In genomic region chr1:42741706-42742105, GRCh38 we compare ENCODE assay signal across 25 cellular contexts. TPM values are rescaled to one million over a fixed set of nuclear protein-coding genes. Genes with fewer than 3 reads are reported as not detected.
A peak's percentile ranks its signal among the peaks of the same experiment; 100 is the strongest.
DNase-seq lines count a peak whose midpoint lies in the region; ATAC-seq and TF ChIP-seq lines count a peak whose summit lies in the region.
"Had no signal": no experiment of that assay in that cellular context is flagged by ENCODE, and none has a peak within 500 bp of the region (broad histone marks: within the 10 kb centered on the region; RNA-seq: fewer than 3 reads in every experiment).

No MANE protein-coding gene starts in this region.

- no peak for ATAC-seq in HG02981 (IDR thresholded peaks at IDR 0.05; ENCODE audit: unreplicated experiment)

- H3K27ac ChIP-seq in left ventricle myocardium inferior (replicated peaks) (no peak overlapping the region), tibial nerve (peak overlapping the region; percentile 21 to 85 (median 68))

- no peaks in the 10 kb centered on the region for H3K27me3 Mint-ChIP-seq in nephron (ENCODE audit: low read depth)

- peak overlapping the region; percentile 8 for H3K9ac ChIP-seq in NT2/D1 (ENCODE audit: insufficient read length, low read depth)

- H3K4me3 ChIP-seq in left ventricle myocardium inferior (no peak overlapping the region), NT2/D1 (ENCODE audit: insufficient read length, low read depth) (no peak overlapping the region), tibial nerve (no peak overlapping the region)
- H3K4me3 ChIP-seq: HAP-1 had no signal

- no peak for TF ChIP-seq EP300 in tibial nerve (IDR thresholded peaks at IDR 0.05)

- no peaks in the 10 kb centered on the region for H3K9me3 Mint-ChIP-seq in nephron

- H3K36me3 ChIP-seq in left ventricle myocardium inferior (peaks cover 12% of the 10 kb centered on the region), NT2/D1 (ENCODE audit: insufficient read depth, insufficient read length, low read length) (peaks cover 24% of the 10 kb centered on the region), tibial nerve (peaks cover 0 to 13% (median 2%) of the 10 kb centered on the region in 3 donors)

- H3K36me3 Mint-ChIP-seq in nephron (ENCODE audit: low read depth) = peaks cover 10% of the 10 kb centered on the region

- H3K4me1 ChIP-seq in left ventricle myocardium inferior (no peaks in the 10 kb centered on the region), NT2/D1 (ENCODE audit: insufficient read depth, insufficient read length) (peaks cover 42% of the 10 kb centered on the region), tibial nerve (peaks cover 0 to 52% (median 8%) of the 10 kb centered on the region in 4 donors)
- H3K4me1 ChIP-seq: HAP-1 had no signal

- TF ChIP-seq POLR2A in tibial nerve (IDR thresholded peaks at IDR 0.05) = no peak

- H3K27ac Mint-ChIP-seq in nephron = peak overlapping the region; percentile 96 to 99 (median 98)

- H3K4me3 Mint-ChIP-seq in nephron = no peak overlapping the region

- peaks cover 47% of the 10 kb centered on the region for H3K4me1 Mint-ChIP-seq in nephron

- 59 to 74% methylated on average over 2 to 4 of the region's 4 CpGs for WGBS in tibial nerve, 2 donors

- no peak for TF ChIP-seq CTCF in left ventricle myocardium inferior (IDR thresholded peaks at IDR 0.05; ENCODE audit: borderline replicate concordance)
- TF ChIP-seq CTCF in nephron (IDR thresholded peaks at IDR 0.05; ENCODE audit: unreplicated experiment in 3 of 3) = no peak
- no peak for TF ChIP-seq CTCF in tibial nerve (IDR thresholded peaks at IDR 0.05)

- H3K9me3 ChIP-seq in left ventricle myocardium inferior (replicated peaks) (no peaks in the 10 kb centered on the region), NT2/D1 (ENCODE audit: insufficient read depth, low read length) (no peaks in the 10 kb centered on the region), tibial nerve (no peaks in the 10 kb centered on the region)
- H3K9me3 ChIP-seq: HAP-1 had no signal

- H3K27me3 ChIP-seq in left ventricle myocardium inferior (ENCODE audit: low read depth) (no peaks in the 10 kb centered on the region), NT2/D1 (ENCODE audit: insufficient read depth, insufficient read length) (no peaks in the 10 kb centered on the region), tibial nerve (no peaks in the 10 kb centered on the region)

- intact Hi-C loops in cardiac septum (cut with DNase I) = loop anchor here (10.0 kb wide), 1 partner anchor 397 kb away; no protein-coding TSS in a partner anchor
- intact Hi-C loops in left ventricle myocardium inferior (cut with micrococcal nuclease) = no loop called here

- DNase-seq in cardiac septum (ENCODE audit: low spot score) (peak; percentile 58), left ventricle myocardium inferior (no peak), NT2/D1 (ENCODE audit: low read depth, low spot score) (no peak), tibial nerve (ENCODE audit: low spot score in 2 of 2) (no peak), NCI-H510A (lab: John Stamatoyannopoulos, UW) (no peak)
- no peak for DNase-seq in activated effector memory CD4-positive, alpha-beta T cell treated with anti-CD3 and anti-CD28 coated beads, Interleukin-2, amount 50 U/mL, for 16 hours
- DNase-seq: DMS153; DND-41; KBM-7; NCI-H1105 treated with DMSO at 0.1 percent for 48 hours; NCI-H146; NCI-H1930; NCI-H2107; NCI-H524 treated with DMSO at 0.1 percent for 48 hours; NCI-H82; NK-92 treated with Interleukin-12 subunit alpha and Interleukin-12 subunit beta, amount 100 ng/mL, for 24 hours; RPMI8226; SHP77 had no signal

RNA-seq across cellular contexts. Expression of gene CLDN19, which starts 1.7 kb away (rescaled TPM):
- total RNA-seq in cardiac septum (not detected), left ventricle myocardium inferior (not detected), tibial nerve (100 to 1,000 TPM; 136 to 259 (median 218) TPM)
- total RNA-seq: A172, LHCN-M2, MCF 10A, SK-MEL-5 had no signal

RNA-seq across cellular contexts. Expression of gene P3H1, which starts 25.1 kb away (rescaled TPM):
- total RNA-seq in cardiac septum (12.2 TPM), left ventricle myocardium inferior (8.6 TPM), tibial nerve (10 to 100 TPM; 42.4 to 83.9 (median 65.1) TPM)

RNA-seq across cellular contexts. Expression of gene C1orf50, which starts 25.3 kb away (rescaled TPM):
- total RNA-seq in cardiac septum = 11.0 TPM
- 7.8 TPM for total RNA-seq in left ventricle myocardium inferior
- 1 to 10 TPM; 3.0 to 8.4 (median 3.5) TPM for total RNA-seq in tibial nerve

RNA-seq across cellular contexts. Expression of gene TMEM269, which starts 43.1 kb away (rescaled TPM):
- total RNA-seq in cardiac septum (not detected), left ventricle myocardium inferior (not detected), tibial nerve (under 1 TPM in 3 of 4 donors, not detected in 1; 0.21 to 0.30 (median 0.22) TPM)
- total RNA-seq: A172, LHCN-M2, MCF 10A, SK-MEL-5 had no signal

RNA-seq across cellular contexts. Expression of gene YBX1, which starts 59.5 kb away (rescaled TPM):
- total RNA-seq in cardiac septum (717 TPM), left ventricle myocardium inferior (754 TPM), tibial nerve (100 to 1,000 TPM; 377 to 579 (median 441) TPM)

Comparison
In these comparisons a context has a peak if more than half of its experiments do, and no peak if none do; other contexts are left out.
1. RNA of gene CLDN19, which starts 1.7 kb away (total RNA-seq): 136 to 259 TPM in tibial nerve; not detected in cardiac septum (single experiment) and not detected in left ventricle myocardium inferior (single experiment); every median in the first group is over 100 times any median in the second.